8 cellular contexts compared by ENCODE assay signal in genomic region chr6:28124971-28125353, GRCh38. TPM values are rescaled to one million over a fixed set of nuclear protein-coding genes. Genes with fewer than 3 reads are reported as not detected.
A peak's percentile ranks its signal among the peaks of the same experiment; 100 is the strongest.
DNase-seq lines count a peak whose midpoint lies in the region; ATAC-seq, FAIRE-seq and TF ChIP-seq lines count a peak whose summit lies in the region.

No MANE protein-coding gene starts in this region.

- under 1% methylated on average over 6 of the region's 6 CpGs for WGBS in A549 (ENCODE audit: missing lambda C conversion rate)
- WGBS in thyroid gland, 2 donors: 8 to 15% methylated on average over 6 of the region's 6 CpGs

- H3K36me3 Mint-ChIP-seq in GM23338 (ENCODE audit: low read depth): peaks cover 24% of the 10 kb centered on the region
- H3K36me3 Mint-ChIP-seq in activated CD8-positive, alpha-beta T cell treated with anti-CD3 and anti-CD28 coated beads, Interleukin-2, amount 10 ng/mL, durations not matched to agents 7 days and 5 days (ENCODE audit: low read depth): peaks cover 58% of the 10 kb centered on the region
- peaks cover 14 to 24% (median 21%) of the 10 kb centered on the region in 3 donors for H3K36me3 Mint-ChIP-seq in immature natural killer cell

- no peaks in the 10 kb centered on the region for H3K27me3 ChIP-seq in GM23338 (ENCODE audit: insufficient read depth)
- H3K27me3 ChIP-seq in thyroid gland: no peaks in the 10 kb centered on the region

- peaks cover 19% of the 10 kb centered on the region for H3K79me2 ChIP-seq in GM23338 (replicated peaks; ENCODE audit: insufficient read depth)

- no peaks in the 10 kb centered on the region for H3K9me2 ChIP-seq in GM23338 (ENCODE audit: insufficient read depth)

- no peak for TF ChIP-seq RAD21 in A549 (conservative IDR thresholded peaks at IDR 0.05 in 1 of 2, IDR thresholded peaks at IDR 0.05 in 1 of 2)

- TF ChIP-seq EP300 in A549 (IDR thresholded peaks at IDR 0.05): no peak

- H3K27ac ChIP-seq in A549 (peak overlapping the region; percentile 72 to 90), GM23338 (ENCODE audit: low read depth) (no peak overlapping the region), thyroid gland (peak overlapping the region in 1 of 3 donors; percentile 21)

- H3K27ac Mint-ChIP-seq in GM23338 (peak overlapping the region; percentile 92), immature natural killer cell (peak overlapping the region; percentile 89 to 98 (median 96))
- H3K27ac Mint-ChIP-seq in activated CD8-positive, alpha-beta T cell treated with anti-CD3 and anti-CD28 coated beads, Interleukin-2, amount 10 ng/mL, durations not matched to agents 7 days and 5 days: peak overlapping the region; percentile 90

- FAIRE-seq in A549 (lab: Jason Lieb, UNC): no peak

- CTCF ChIA-PET in A549 (lab: Yijun Ruan, JAX): interaction anchor here (1.0 to 1.6 kb wide), 2 partner anchors 10 to 12 kb away, joined by 3 read pairs; no protein-coding TSS in a partner anchor
- CTCF ChIA-PET in activated CD8-positive, alpha-beta T cell treated with anti-CD3 and anti-CD28 coated beads, Interleukin-2, amount 10 ng/mL, durations not matched to agents 7 days and 5 days (lab: Charles Lee): interaction anchor here (0.7 to 3.1 kb wide), 6 partner anchors 9 to 381 kb away, joined by 3 to 13 read pairs (median 6); partner anchors contain the start of gene ZKSCAN8

- DNase-seq in A549 (ENCODE audit: low read depth in 1 of 2, low spot score in 1 of 2) (no peak), GM23338 (ENCODE audit: low spot score) (no peak), immature natural killer cell (peak in 1 of 3 donors; percentile 11), thyroid gland (no peak), MV-4-11 (lab: John Stamatoyannopoulos, UW) (no peak), nucleus accumbens (lab: John Stamatoyannopoulos, UW) (no peak)
- no peak for DNase-seq in activated CD8-positive, alpha-beta T cell treated with anti-CD3 and anti-CD28 coated beads, Interleukin-2, amount 10 ng/mL, durations not matched to agents 7 days and 5 days
- DNase-seq in stimulated activated CD4-positive, alpha-beta T cell treated with anti-CD3 and anti-CD28 coated beads, Interleukin-4, amount 100 ng/mL, for 4 hours: no peak

- POLR2A ChIA-PET in A549 (lab: Yijun Ruan, JAX): interaction anchor here (1.0 to 1.4 kb wide), 4 partner anchors 11 to 258 kb away, joined by 3 to 19 read pairs (median 7); partner anchors contain the start of gene ZKSCAN8
- POLR2A ChIA-PET in activated CD8-positive, alpha-beta T cell treated with anti-CD3 and anti-CD28 coated beads, Interleukin-2, amount 10 ng/mL, durations not matched to agents 7 days and 5 days (lab: Charles Lee): interaction anchor here (0.7 to 3.2 kb wide), 11 partner anchors 12 to 315 kb away, joined by 3 to 24 read pairs (median 4); partner anchors contain the start of genes ZKSCAN4 and ZKSCAN8

- H3K9me3 ChIP-seq in A549: no peaks in the 10 kb centered on the region
- H3K9me3 ChIP-seq in thyroid gland: no peaks in the 10 kb centered on the region

- H3K4me3 Mint-ChIP-seq in GM23338 (peak overlapping the region; percentile 98), immature natural killer cell (peak overlapping the region; percentile 95 to 99 (median 97))
- peak overlapping the region; percentile 92 for H3K4me3 Mint-ChIP-seq in activated CD8-positive, alpha-beta T cell treated with anti-CD3 and anti-CD28 coated beads, Interleukin-2, amount 10 ng/mL, durations not matched to agents 7 days and 5 days

- TF ChIP-seq CTCF in A549 (IDR thresholded peaks at IDR 0.05) (no peak), GM23338 (conservative IDR thresholded peaks at IDR 0.05; ENCODE audit: low read depth in 2 of 2) (no peak), thyroid gland (IDR thresholded peaks at IDR 0.05) (no peak)

- H3K4me2 ChIP-seq in A549: peak overlapping the region; percentile 77
- H3K4me2 ChIP-seq in GM23338: peak overlapping the region; percentile 75

- H3K27me3 Mint-ChIP-seq in GM23338 (ENCODE audit: insufficient read depth, low read depth, poor library complexity) (no peaks in the 10 kb centered on the region), immature natural killer cell (ENCODE audit: low read depth in 3 of 3) (no peaks in the 10 kb centered on the region)
- H3K27me3 Mint-ChIP-seq in activated CD8-positive, alpha-beta T cell treated with anti-CD3 and anti-CD28 coated beads, Interleukin-2, amount 10 ng/mL, durations not matched to agents 7 days and 5 days (ENCODE audit: low read depth): no peaks in the 10 kb centered on the region

- H3K4me1 ChIP-seq in A549 (peaks cover 8% of the 10 kb centered on the region; the same call in 1 of the 3 replicates), GM23338 (ENCODE audit: insufficient read depth) (peaks cover 9% of the 10 kb centered on the region; the same call in 1 of the 2 replicates), thyroid gland (peaks cover 4 to 13% of the 10 kb centered on the region in 2 donors)

- peak in 1 of 2 experiments; percentile 23; a peak in 2 of 6 replicates for ATAC-seq in A549
- ATAC-seq in GM23338: no peak
- ATAC-seq in activated CD8-positive, alpha-beta T cell treated with anti-CD3 and anti-CD28 coated beads, Interleukin-2, amount 10 ng/mL, durations not matched to agents 7 days and 5 days: peak; percentile 21

- no peaks in the 10 kb centered on the region for H3F3A ChIP-seq in GM23338 (replicated peaks; ENCODE audit: low read depth)

- peak overlapping the region; percentile 55 for H3K4me3 ChIP-seq in A549
- H3K4me3 ChIP-seq in GM23338: peak overlapping the region; percentile 75
- H3K4me3 ChIP-seq in thyroid gland (replicated peaks in 1 of 3): peak overlapping the region in 2 of 3 donors; percentile 52 to 80

- H3K36me3 ChIP-seq in GM23338 (ENCODE audit: insufficient read depth) (peaks cover 16% of the 10 kb centered on the region; the same call in 1 of the 2 replicates), thyroid gland (peaks cover 0 to 5% of the 10 kb centered on the region in 2 donors)

- no peaks in the 10 kb centered on the region for H3K9me3 Mint-ChIP-seq in GM23338
- H3K9me3 Mint-ChIP-seq in activated CD8-positive, alpha-beta T cell treated with anti-CD3 and anti-CD28 coated beads, Interleukin-2, amount 10 ng/mL, durations not matched to agents 7 days and 5 days (ENCODE audit: insufficient read depth): no peaks in the 10 kb centered on the region
- no peaks in the 10 kb centered on the region for H3K9me3 Mint-ChIP-seq in immature natural killer cell

- intact Hi-C loops in thyroid gland (cut with DNase I): loop anchor here (5.0 kb wide), 1 partner anchor 232 kb away; no protein-coding TSS in a partner anchor

- no peak for TF ChIP-seq POLR2A in A549 (IDR thresholded peaks at IDR 0.05; ENCODE audit: low read length)
- TF ChIP-seq POLR2A in thyroid gland (IDR thresholded peaks at IDR 0.05): no peak

- H4K20me1 ChIP-seq in GM23338 (replicated peaks; ENCODE audit: insufficient read depth): peaks cover 3% of the 10 kb centered on the region; the same call in 1 of the 2 replicates

- H3K4me1 Mint-ChIP-seq in GM23338 (peaks cover 7% of the 10 kb centered on the region; the same call in 2 of the 3 replicates), immature natural killer cell (peaks cover 33 to 54% of the 10 kb centered on the region in 2 donors)
- H3K4me1 Mint-ChIP-seq in activated CD8-positive, alpha-beta T cell treated with anti-CD3 and anti-CD28 coated beads, Interleukin-2, amount 10 ng/mL, durations not matched to agents 7 days and 5 days (ENCODE audit: low read depth): peaks cover 46% of the 10 kb centered on the region

- H2AFZ ChIP-seq in GM23338: peak overlapping the region; percentile 93

TF ChIP-seq in A549, 52 proteins besides CTCF, POLR2A, EP300 and RAD21 (continues in another document):
- no peak for TF ChIP-seq TFCP2L1 (CRISPR knock-in tag; IDR thresholded peaks at IDR 0.05)

RNA-seq across cellular contexts. Expression of gene ZSCAN16, which starts 0.6 kb away (rescaled TPM):
- 5.5 and 6.0 TPM in 2 replicates for polyA plus RNA-seq in A549 (2011; rRNA removed)
- polyA plus RNA-seq in A549 (2012; cell fraction: cytosol; rRNA removed): 2.4 and 2.8 TPM in 2 replicates
- polyA plus RNA-seq in A549 (2012; cell fraction: nucleus; rRNA removed): 1.5 and 1.7 TPM in 2 replicates
- 5.7 to 6.1 TPM (median 5.8 TPM) in 3 replicates for polyA plus RNA-seq in A549 (2017; fragmentation: RNase III; extraction: RNeasy Plus Mini Kit Qiagen cat#74134 plus additional on column Dnase treatment)
- 4.4 and 5.0 TPM in 2 replicates for polyA minus RNA-seq in A549 (2011; rRNA and poly(A)+ RNA removed)
- 4.7 and 10.3 TPM in 2 replicates for total RNA-seq in GM23338 (2014; rRNA removed; shearing (Covaris generic))
- 9.2 and 12.9 TPM in 2 replicates for polyA plus RNA-seq in GM23338 (2016; fragmentation: Nextera tagmentation; extraction: Ambion mirVana)
- total RNA-seq in activated CD8-positive, alpha-beta T cell treated with anti-CD3 and anti-CD28 coated beads, Interleukin-2, amount 10 ng/mL, durations not matched to agents 7 days and 5 days: 1 to 10 TPM; 2.9 to 4.5 TPM
- polyA plus RNA-seq in immature natural killer cell: 10 to 100 TPM in 1 of 3 donors, 1 to 10 TPM in 2; 5.8 to 15.6 (median 9.3) TPM
- total RNA-seq in thyroid gland: 1 to 10 TPM; 5.8 to 7.9 (median 7.4) TPM

RNA-seq across cellular contexts. Expression of gene ZKSCAN8, which starts 16.7 kb away (rescaled TPM):
- polyA plus RNA-seq in A549 (2011; rRNA removed) (8.9 and 16.2 TPM in 2 replicates), A549 (2017; fragmentation: RNase III; extraction: RNeasy Plus Mini Kit Qiagen cat#74134 plus additional on column Dnase treatment) (6.9 to 8.5 TPM (median 8.4 TPM) in 3 replicates), GM23338 (2016; fragmentation: Nextera tagmentation; extraction: Ambion mirVana) (4.0 and 4.2 TPM in 2 replicates), immature natural killer cell (1 to 10 TPM in 1 of 3 donors, under 1 TPM in 2; 0.22 to 1.8 (median 0.44) TPM)
- polyA plus RNA-seq in A549 (2012; cell fraction: cytosol; rRNA removed): 1.7 TPM in 2 replicates
- 3.1 and 5.4 TPM in 2 replicates for polyA plus RNA-seq in A549 (2012; cell fraction: nucleus; rRNA removed)
- polyA minus RNA-seq in A549 (2011; rRNA and poly(A)+ RNA removed): 14.8 and 25.5 TPM in 2 replicates
- total RNA-seq in GM23338 (2014; rRNA removed; shearing (Covaris generic)): 21.3 and 22.6 TPM in 2 replicates
- total RNA-seq in activated CD8-positive, alpha-beta T cell treated with anti-CD3 and anti-CD28 coated beads, Interleukin-2, amount 10 ng/mL, durations not matched to agents 7 days and 5 days: 10 to 100 TPM; 17.6 to 18.7 TPM
- total RNA-seq in thyroid gland: 10 to 100 TPM; 21.5 to 44.2 (median 26.8) TPM

RNA-seq across cellular contexts. Expression of gene ZNF165, which starts 44.6 kb away (rescaled TPM):
- 0.71 and 0.72 TPM in 2 replicates for polyA plus RNA-seq in A549 (2011; rRNA removed)
- polyA plus RNA-seq in A549 (2012; cell fraction: cytosol; rRNA removed): 0.19 and 0.23 TPM in 2 replicates
- 0.16 and 0.19 TPM in 2 replicates for polyA plus RNA-seq in A549 (2012; cell fraction: nucleus; rRNA removed)
- 0.62 to 0.76 TPM (median 0.63 TPM) in 3 replicates for polyA plus RNA-seq in A549 (2017; fragmentation: RNase III; extraction: RNeasy Plus Mini Kit Qiagen cat#74134 plus additional on column Dnase treatment)
- 0.50 and 0.97 TPM in 2 replicates for polyA minus RNA-seq in A549 (2011; rRNA and poly(A)+ RNA removed)
- 5.5 and 7.6 TPM in 2 replicates for total RNA-seq in GM23338 (2014; rRNA removed; shearing (Covaris generic))
- polyA plus RNA-seq in GM23338 (2016; fragmentation: Nextera tagmentation; extraction: Ambion mirVana): 7.7 and 8.9 TPM in 2 replicates
- under 1 TPM; 0.84 to 0.97 TPM for total RNA-seq in activated CD8-positive, alpha-beta T cell treated with anti-CD3 and anti-CD28 coated beads, Interleukin-2, amount 10 ng/mL, durations not matched to agents 7 days and 5 days
- under 1 TPM in 2 of 3 donors, not detected in 1; 0.35 to 0.39 TPM for polyA plus RNA-seq in immature natural killer cell
- total RNA-seq in thyroid gland: 1 to 10 TPM; 1.7 to 5.3 (median 4.0) TPM
